Comparison of ENCODE assay signal across 9 cellular contexts in the genomic region with DNA sequence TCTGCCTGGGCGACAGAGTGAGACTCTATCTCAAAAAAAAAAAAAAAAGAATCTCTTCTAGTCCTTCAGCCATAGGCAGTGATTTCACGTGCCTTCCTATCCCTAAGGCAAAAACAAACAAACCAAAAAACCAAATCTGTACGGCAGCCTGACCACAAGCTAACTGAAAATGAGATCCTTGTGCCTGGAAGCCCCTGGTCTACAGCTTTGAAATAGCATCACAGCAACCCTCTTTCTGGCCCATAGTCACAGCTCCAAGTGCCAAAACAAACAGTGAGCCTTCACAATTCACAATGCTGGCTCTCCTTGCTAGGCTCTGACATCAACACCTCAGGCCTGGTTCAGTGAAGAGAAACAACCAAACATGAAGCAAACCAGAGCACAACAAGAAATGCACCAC. TPM values are rescaled to one million over a fixed set of nuclear protein-coding genes. Genes with fewer than 3 reads are reported as not detected.
DNase-seq lines count a peak whose midpoint lies in the region; ATAC-seq and TF ChIP-seq lines count a peak whose summit lies in the region.
"Had no signal": no experiment of that assay in that cellular context is flagged by ENCODE, and none has a peak within 500 bp of the region (broad histone marks: within the 10 kb centered on the region; RNA-seq: fewer than 3 reads in every experiment).

No MANE protein-coding gene starts in this region.

- H3K4me1 ChIP-seq in fibroblast of lung (ENCODE audit: control insufficient read depth, extremely low read depth, insufficient read depth, low read length) (no peaks in the 10 kb centered on the region), A673 (ENCODE audit: insufficient read depth, low read length, poor library complexity, severe bottlenecking) (no peaks in the 10 kb centered on the region)

- BruUV-seq in A673 (replicated peaks; lab: Mats Ljungman, UMichigan), result no TSS peak

- no peaks in the 10 kb centered on the region for H3K36me3 ChIP-seq in fibroblast of lung (ENCODE audit: control insufficient read depth, insufficient read depth, low read length)
- H3K36me3 ChIP-seq in A673 (ENCODE audit: insufficient read depth, low read length, poor library complexity, severe bottlenecking), result no peaks in the 10 kb centered on the region

- H3K9ac ChIP-seq in fibroblast of lung (ENCODE audit: insufficient read depth, low read length), result no peak overlapping the region

- H3K9me3 Mint-ChIP-seq in activated CD8-positive, alpha-beta memory T cell treated with anti-CD3 and anti-CD28 coated beads, Interleukin-2, amount 10 ng/mL, durations not matched to agents 7 days and 5 days (ENCODE audit: low read depth), result no peaks in the 10 kb centered on the region

- H3K27ac ChIP-seq in fibroblast of lung (ENCODE audit: insufficient read depth, low read length) (no peak overlapping the region), A673 (ENCODE audit: low read depth, low read length, poor library complexity, severe bottlenecking) (no peak overlapping the region)

- intact Hi-C loops in A673 (cut with micrococcal nuclease; ENCODE audit: unreplicated experiment), result no loop called here

- peaks cover 26% of the 10 kb centered on the region for H3K27me3 Mint-ChIP-seq in activated CD8-positive, alpha-beta memory T cell treated with anti-CD3 and anti-CD28 coated beads, Interleukin-2, amount 10 ng/mL, durations not matched to agents 7 days and 5 days

- no peak overlapping the region for H3K4me2 ChIP-seq in fibroblast of lung (ENCODE audit: extremely low read depth, insufficient read depth, low read length)

- no peaks in the 10 kb centered on the region for H4K20me1 ChIP-seq in fibroblast of lung (ENCODE audit: control insufficient read depth, extremely low read depth, insufficient read depth, low read length)

- H3K4me3 Mint-ChIP-seq in activated CD8-positive, alpha-beta memory T cell treated with anti-CD3 and anti-CD28 coated beads, Interleukin-2, amount 10 ng/mL, durations not matched to agents 7 days and 5 days, result no peak overlapping the region

- CTCF ChIA-PET in activated CD8-positive, alpha-beta memory T cell treated with anti-CD3 and anti-CD28 coated beads, Interleukin-2, amount 10 ng/mL, durations not matched to agents 7 days and 5 days (lab: Charles Lee), result no interaction called here
- CTCF ChIA-PET in A673 (lab: Charles Lee), result no interaction called here

- DNase-seq in COR-L47 (lab: John Stamatoyannopoulos, UW), result peak; percentile 8
- peak; percentile 86 for DNase-seq in RPMI7951 (ENCODE audit: low read depth)
- DNase-seq in fibroblast of lung (ENCODE audit: low read depth in 2 of 2), result peak; percentile 45 to 94
- DNase-seq in occipital lobe (lab: John Stamatoyannopoulos, UW), result peak; percentile 18
- DNase-seq in activated CD8-positive, alpha-beta memory T cell treated with anti-CD3 and anti-CD28 coated beads, Interleukin-2, amount 10 ng/mL, durations not matched to agents 7 days and 5 days, result no peak
- DNase-seq in NCI-H146 treated with DMSO at 0.1 percent for 48 hours (lab: John Stamatoyannopoulos, UW; ENCODE audit: unreplicated experiment), result no peak
- no peak for DNase-seq in A673 (ENCODE audit: low spot score)
- DNase-seq: stimulated activated CD4-positive, alpha-beta T cell treated with anti-CD3 and anti-CD28 coated beads, Interleukin-12 subunit alpha, Interleukin-12 subunit beta, amount 100 ng/mL, for 4 hours had no signal

- H3K4me3 ChIP-seq in fibroblast of lung (replicated peaks in 1 of 4; ENCODE audit: control extremely low read depth in 1 of 4, insufficient read depth in 1 of 4, low read depth in 3 of 4, low read length in 4 of 4), result no peak overlapping the region
- H3K4me3 ChIP-seq in A673 (ENCODE audit: low read depth, low read length, poor library complexity, severe bottlenecking), result no peak overlapping the region

- POLR2A ChIA-PET in A673 (lab: Charles Lee; ENCODE audit: low non-redundant PET), result no interaction called here

- no peaks in the 10 kb centered on the region for H3K9me3 ChIP-seq in fibroblast of lung (ENCODE audit: control insufficient read depth, insufficient read depth, low read depth, low read length)
- H3K9me3 ChIP-seq in A673 (ENCODE audit: low read depth, low read length, poor library complexity, severe bottlenecking), result no peaks in the 10 kb centered on the region

- no peaks in the 10 kb centered on the region for H3K4me1 Mint-ChIP-seq in activated CD8-positive, alpha-beta memory T cell treated with anti-CD3 and anti-CD28 coated beads, Interleukin-2, amount 10 ng/mL, durations not matched to agents 7 days and 5 days

- no peak for TF ChIP-seq CTCF in fibroblast of lung (conservative IDR thresholded peaks at IDR 0.05 in 1 of 2, IDR thresholded peaks at IDR 0.05 in 1 of 2; ENCODE audit: low read depth in 1 of 2, low read length in 2 of 2)
- TF ChIP-seq CTCF in A673 (conservative IDR thresholded peaks at IDR 0.05; ENCODE audit: low read depth, low read length), result no peak

- H3K79me2 ChIP-seq in fibroblast of lung (ENCODE audit: control insufficient read depth, insufficient read depth, low read length), result no peaks in the 10 kb centered on the region

- H2AFZ ChIP-seq in fibroblast of lung (ENCODE audit: low read length), result no peak overlapping the region

- no peak for ATAC-seq in activated CD8-positive, alpha-beta memory T cell treated with anti-CD3 and anti-CD28 coated beads, Interleukin-2, amount 10 ng/mL, durations not matched to agents 7 days and 5 days
- ATAC-seq in HG02642 (IDR thresholded peaks at IDR 0.05; ENCODE audit: poor library complexity, unreplicated experiment), result no peak

- H3K27me3 ChIP-seq in fibroblast of lung (ENCODE audit: control insufficient read depth, insufficient read depth, low read length) (peaks cover 2% of the 10 kb centered on the region), A673 (replicated peaks; ENCODE audit: insufficient read depth, low read depth, low read length, poor library complexity) (no peaks in the 10 kb centered on the region)

- no peaks in the 10 kb centered on the region for H3K36me3 Mint-ChIP-seq in activated CD8-positive, alpha-beta memory T cell treated with anti-CD3 and anti-CD28 coated beads, Interleukin-2, amount 10 ng/mL, durations not matched to agents 7 days and 5 days

- H3K27ac Mint-ChIP-seq in activated CD8-positive, alpha-beta memory T cell treated with anti-CD3 and anti-CD28 coated beads, Interleukin-2, amount 10 ng/mL, durations not matched to agents 7 days and 5 days, result no peak overlapping the region

RNA-seq across cellular contexts. Expression of gene TMEM150C, which starts 46.1 kb away (rescaled TPM):
- total RNA-seq in RPMI7951 (2014; rRNA removed; shearing (Covaris generic)), result 0.12 and 0.49 TPM in 2 replicates
- 0.77 and 1.2 TPM in 2 replicates for total RNA-seq in fibroblast of lung
- polyA plus RNA-seq in fibroblast of lung, result 0.21 and 0.24 TPM in 2 replicates
- polyA plus RNA-seq in fibroblast of lung (2012), result 0.27 and 0.28 TPM in 2 replicates
- polyA minus RNA-seq in fibroblast of lung (ENCODE audit: low replicate concordance), result not detected in 2 replicates
- total RNA-seq in occipital lobe, result 90.0 TPM
- total RNA-seq in activated CD8-positive, alpha-beta memory T cell treated with anti-CD3 and anti-CD28 coated beads, Interleukin-2, amount 10 ng/mL, durations not matched to agents 7 days and 5 days, result not detected
- 0.34 and 0.76 TPM in 2 replicates for total RNA-seq in A673 (2021)

Comparison
In these comparisons a context has a peak if more than half of its experiments do, and no peak if none do; other contexts are left out.
1. DNase-seq: peak in COR-L47 (single experiment), RPMI7951 (single experiment), fibroblast of lung (2 of 2) and occipital lobe (single experiment); none in activated CD8-positive, alpha-beta memory T cell treated with anti-CD3 and anti-CD28 coated beads, Interleukin-2, amount 10 ng/mL, durations not matched to agents 7 days and 5 days (single experiment), NCI-H146 treated with DMSO at 0.1 percent for 48 hours (single experiment) and A673 (single experiment).
2. RNA of gene TMEM150C, which starts 46.1 kb away (total RNA-seq): 90.0 TPM in occipital lobe (single experiment); 0.77 to 1.2 TPM in fibroblast of lung, 0.34 to 0.76 TPM in A673, 0.12 to 0.49 TPM in RPMI7951 and not detected in activated CD8-positive, alpha-beta memory T cell treated with anti-CD3 and anti-CD28 coated beads, Interleukin-2, amount 10 ng/mL, durations not matched to agents 7 days and 5 days; every median in the first group is over 10 times any median in the second.